8 cellular contexts compared by ENCODE assay signal in the genomic region with DNA sequence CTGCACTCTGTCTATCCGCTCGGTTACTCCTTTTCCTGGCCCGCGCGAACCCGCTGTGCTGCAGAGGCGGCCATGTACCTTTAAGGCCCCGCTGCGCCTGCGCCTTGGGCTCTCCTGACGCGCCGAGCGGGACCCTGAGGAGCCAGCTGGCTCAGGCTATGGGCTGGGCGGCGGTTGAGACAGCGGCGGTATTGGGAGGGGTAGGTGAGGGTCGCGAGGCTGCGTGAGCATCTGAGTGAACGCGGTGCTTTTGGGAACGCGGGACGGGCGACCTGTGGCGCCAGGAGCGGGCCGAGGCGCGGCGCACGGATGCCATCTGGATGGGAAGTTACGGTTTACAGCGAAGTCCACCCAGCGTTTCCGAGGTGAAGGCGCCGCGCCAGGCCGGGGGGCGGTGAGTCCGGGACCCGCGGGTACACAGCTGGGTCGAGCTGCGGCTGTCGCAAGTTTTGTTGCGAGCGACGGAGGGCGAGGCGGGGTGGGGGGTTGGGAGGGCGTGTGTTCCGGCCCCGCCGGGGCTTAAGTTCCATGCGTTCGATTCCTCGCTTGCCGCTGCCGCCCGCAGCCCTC. TPM values are rescaled to one million over a fixed set of nuclear protein-coding genes. Genes with fewer than 3 reads are reported as not detected.
DNase-seq lines count a peak whose midpoint lies in the region; ATAC-seq and TF ChIP-seq lines count a peak whose summit lies in the region.
"Not testable (repeated sequence)": the region's sequence is repeated elsewhere in the genome, so short reads cannot be mapped to it uniquely, and the experiment has no call there.

A gene with protein sequence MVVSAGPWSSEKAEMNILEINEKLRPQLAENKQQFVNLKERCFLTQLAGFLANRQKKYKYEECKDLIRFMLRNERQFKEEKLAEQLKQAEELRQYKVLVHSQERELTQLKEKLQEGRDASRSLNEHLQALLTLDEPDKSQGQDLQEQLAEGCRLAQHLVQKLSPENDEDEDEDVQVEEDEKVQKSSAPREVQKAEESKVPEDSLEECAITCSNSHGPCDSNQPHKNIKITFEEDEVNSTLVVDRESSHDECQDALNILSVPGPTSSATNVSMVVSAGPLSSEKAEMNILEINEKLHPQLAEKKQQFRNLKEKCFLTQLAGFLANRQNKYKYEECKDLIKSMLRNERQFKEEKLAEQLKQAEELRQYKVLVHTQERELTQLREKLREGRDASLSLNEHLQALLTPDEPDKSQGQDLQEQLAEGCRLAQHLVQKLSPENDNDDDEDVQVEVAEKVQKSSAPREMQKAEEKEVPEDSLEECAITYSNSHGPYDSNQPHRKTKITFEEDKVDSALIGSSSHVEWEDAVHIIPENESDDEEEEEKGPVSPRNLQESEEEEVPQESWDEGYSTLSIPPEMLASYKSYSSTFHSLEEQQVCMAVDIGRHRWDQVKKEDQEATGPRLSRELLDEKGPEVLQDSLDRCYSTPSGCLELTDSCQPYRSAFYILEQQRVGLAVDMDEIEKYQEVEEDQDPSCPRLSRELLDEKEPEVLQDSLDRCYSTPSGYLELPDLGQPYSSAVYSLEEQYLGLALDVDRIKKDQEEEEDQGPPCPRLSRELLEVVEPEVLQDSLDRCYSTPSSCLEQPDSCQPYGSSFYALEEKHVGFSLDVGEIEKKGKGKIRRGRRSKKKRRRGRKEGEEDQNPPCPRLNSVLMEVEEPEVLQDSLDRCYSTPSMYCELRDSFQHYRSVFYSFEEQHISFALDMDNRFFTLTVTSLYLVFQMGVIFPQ (plus strand): TSS at position 125 of the 570 bp plus-strand sequence. CDS start 21,488 bp downstream, outside the sequence.

- DNase-seq in CD1c-positive myeloid dendritic cell (ENCODE audit: extremely low spot score) (peak; percentile 26), HS-27A (ENCODE audit: low read depth) (peak; percentile 7), RPMI8226 (peak; percentile 79), mesothelial cell of epicardium (ENCODE audit: low spot score in 2 of 2, unreplicated experiment in 2 of 2) (peak; percentile 26 to 67)
- peak; percentile 75 for DNase-seq in activated T-cell treated with anti-CD3 and anti-CD28 coated beads, Interleukin-2, amount 50 U/mL, for 1 hour
- not testable (repeated sequence) for DNase-seq in epithelial cell of prostate (ENCODE audit: low read depth, low spot score)
- peak; percentile 37 to 64 (median 54) for DNase-seq in stimulated activated CD4-positive, alpha-beta T cell treated with anti-CD3 and anti-CD28 coated beads, TNF-alpha, amount 100 ng/mL, for 48 hours (ENCODE audit: low read depth in 3 of 3)

- peak within 1 kb of the TSS; percentile 63 for H3K27ac ChIP-seq in epithelial cell of prostate

- H3K27ac Mint-ChIP-seq in mesothelial cell of epicardium: peak within 1 kb of the TSS; percentile 57

- not testable (repeated sequence) for H3K27me3 Mint-ChIP-seq in mesothelial cell of epicardium (ENCODE audit: low read depth)

- not testable (repeated sequence) for H3K36me3 Mint-ChIP-seq in mesothelial cell of epicardium

- ATAC-seq in GM21526 (IDR thresholded peaks at IDR 0.05; ENCODE audit: low FRiP score, unreplicated experiment): peak; percentile 99

- H3K4me3 Mint-ChIP-seq in mesothelial cell of epicardium: peak within 1 kb of the TSS; percentile 76

- TF ChIP-seq CTCF in mesothelial cell of epicardium (IDR thresholded peaks at IDR 0.05; ENCODE audit: unreplicated experiment): not testable (repeated sequence)

- not testable (repeated sequence) for H3K4me1 Mint-ChIP-seq in mesothelial cell of epicardium

- H3K9me3 Mint-ChIP-seq in mesothelial cell of epicardium: not testable (repeated sequence)

RNA-seq across cellular contexts. Expression of the gene that starts here (rescaled TPM):
- 22.9 to 25.2 TPM (median 24.4 TPM) in 3 replicates for total RNA-seq in mesothelial cell of epicardium
